14 cellular contexts compared by ENCODE assay signal in genomic region chr1:234554478-234555311, GRCh38. TPM values are rescaled to one million over a fixed set of nuclear protein-coding genes. Genes with fewer than 3 reads are reported as not detected.
A peak's percentile ranks its signal among the peaks of the same experiment; 100 is the strongest.
DNase-seq lines count a peak whose midpoint lies in the region; ATAC-seq and TF ChIP-seq lines count a peak whose summit lies in the region.
"Had no signal": no experiment of that assay in that cellular context is flagged by ENCODE, and none has a peak within 500 bp of the region (broad histone marks: within the 10 kb centered on the region; RNA-seq: fewer than 3 reads in every experiment).

No MANE protein-coding gene starts in this region.

- H2AFZ ChIP-seq in osteoblast (ENCODE audit: low read length), result no peak overlapping the region

- peaks cover 16% of the 10 kb centered on the region for H3K4me1 ChIP-seq in osteoblast (ENCODE audit: insufficient read depth, low read length)

- H3K79me2 ChIP-seq in osteoblast (ENCODE audit: insufficient read depth, low read length), result no peaks in the 10 kb centered on the region

- H3K27ac ChIP-seq in osteoblast (ENCODE audit: low read depth, low read length), result no peak overlapping the region
- H3K27ac ChIP-seq: testis had no signal

- intact Hi-C loops in natural killer cell (cut with micrococcal nuclease), result no loop called here

- no peaks in the 10 kb centered on the region for H3K9me3 Mint-ChIP-seq in natural killer cell
- H3K9me3 Mint-ChIP-seq: activated CD4-positive, alpha-beta memory T cell treated with anti-CD3 and anti-CD28 coated beads for 36 hours; T-helper 1 cell treated with Interleukin-12 subunit alpha and Interleukin-12 subunit beta and Interleukin-4 antibody, amounts not matched to agents 30 μg/mL and 1 μg/mL, for 36 hours had no signal

- no peak overlapping the region for H3K4me3 Mint-ChIP-seq in natural killer cell
- H3K4me3 Mint-ChIP-seq: activated CD4-positive, alpha-beta memory T cell treated with anti-CD3 and anti-CD28 coated beads for 36 hours; activated naive CD8-positive, alpha-beta T cell; T-helper 1 cell treated with Interleukin-12 subunit alpha and Interleukin-12 subunit beta and Interleukin-4 antibody, amounts not matched to agents 30 μg/mL and 1 μg/mL, for 36 hours had no signal

- no peaks in the 10 kb centered on the region for H3K36me3 Mint-ChIP-seq in natural killer cell
- H3K36me3 Mint-ChIP-seq: activated CD4-positive, alpha-beta memory T cell treated with anti-CD3 and anti-CD28 coated beads for 36 hours; activated naive CD8-positive, alpha-beta T cell had no signal

- H3K36me3 ChIP-seq in osteoblast (ENCODE audit: insufficient read depth, low read length), result no peaks in the 10 kb centered on the region
- H3K36me3 ChIP-seq: heart right ventricle had no signal

- H3K27ac Mint-ChIP-seq in natural killer cell, result no peak overlapping the region
- H3K27ac Mint-ChIP-seq: activated CD4-positive, alpha-beta memory T cell treated with anti-CD3 and anti-CD28 coated beads for 36 hours; activated naive CD8-positive, alpha-beta T cell; T-helper 1 cell treated with Interleukin-12 subunit alpha and Interleukin-12 subunit beta and Interleukin-4 antibody, amounts not matched to agents 30 μg/mL and 1 μg/mL, for 36 hours had no signal

- DNase-seq in NCI-H82 (lab: John Stamatoyannopoulos, UW), result peak; percentile 45
- DNase-seq in NCI-H82 treated with DMSO at 0.1 percent for 48 hours (lab: John Stamatoyannopoulos, UW; ENCODE audit: unreplicated experiment), result no peak
- peak; percentile 86 for DNase-seq in SK-N-DZ (ENCODE audit: low spot score)
- peak; percentile 59 for DNase-seq in inferior parietal cortex (ENCODE audit: extremely low spot score)
- DNase-seq in ureter (ENCODE audit: low spot score), result peak; percentile 54
- no peak for DNase-seq in HK-2 (ENCODE audit: unreplicated experiment)
- no peak for DNase-seq in natural killer cell
- DNase-seq in osteoblast (ENCODE audit: insufficient read length, low spot score, missing footprints), result no peak
- DNase-seq: activated CD4-positive, alpha-beta memory T cell treated with anti-CD3 and anti-CD28 coated beads for 36 hours; heart right ventricle; MM.1S; testis had no signal

- H3K4me2 ChIP-seq in osteoblast (ENCODE audit: insufficient read depth, low read length), result no peak overlapping the region

- H3K4me3 ChIP-seq in osteoblast (ENCODE audit: insufficient read depth, low read length), result no peak overlapping the region
- H3K4me3 ChIP-seq: heart right ventricle, testis had no signal

- no peaks in the 10 kb centered on the region for H3K4me1 Mint-ChIP-seq in natural killer cell

- TF ChIP-seq CTCF in natural killer cell (IDR thresholded peaks at IDR 0.05) (no peak), osteoblast (IDR thresholded peaks at IDR 0.05; ENCODE audit: extremely low read depth, low read depth, low read length) (no peak)

- ATAC-seq in natural killer cell, result no peak

- no peaks in the 10 kb centered on the region for H3K27me3 Mint-ChIP-seq in natural killer cell (ENCODE audit: low read depth in 2 of 2)
- H3K27me3 Mint-ChIP-seq: activated CD4-positive, alpha-beta memory T cell treated with anti-CD3 and anti-CD28 coated beads for 36 hours; activated naive CD8-positive, alpha-beta T cell had no signal

- H3K9me3 ChIP-seq in osteoblast (ENCODE audit: low read depth, low read length), result no peaks in the 10 kb centered on the region
- H3K9me3 ChIP-seq: heart right ventricle, testis had no signal

- H3K27me3 ChIP-seq in osteoblast (ENCODE audit: insufficient read depth, low read length), result no peaks in the 10 kb centered on the region
- H3K27me3 ChIP-seq: heart right ventricle, testis had no signal

- no peaks in the 10 kb centered on the region for H4K20me1 ChIP-seq in osteoblast (ENCODE audit: insufficient read depth, low read length)

RNA-seq across cellular contexts. Expression of gene IRF2BP2, which starts 55.3 kb away (rescaled TPM):
- 32.0 and 33.3 TPM in 2 replicates for polyA plus RNA-seq in SK-N-DZ (2014; cell fraction: cytosol; rRNA removed)
- polyA plus RNA-seq in SK-N-DZ (2014; cell fraction: nucleus; rRNA removed), result 24.3 and 26.1 TPM in 2 replicates
- total RNA-seq in ureter (118 TPM), natural killer cell (100 to 1,000 TPM; 186 to 315 (median 266) TPM), osteoblast (159 and 172 TPM in 2 replicates)

Comparison
In these comparisons a context has a peak if more than half of its experiments do, and no peak if none do; other contexts are left out.
1. DNase-seq: peak in NCI-H82 (single experiment), SK-N-DZ (single experiment), inferior parietal cortex (single experiment) and ureter (single experiment); none in NCI-H82 treated with DMSO at 0.1 percent for 48 hours (single experiment), HK-2 (single experiment), natural killer cell (single experiment) and osteoblast (single experiment).